Comparison of ENCODE assay signal across 21 cellular contexts in the genomic region with DNA sequence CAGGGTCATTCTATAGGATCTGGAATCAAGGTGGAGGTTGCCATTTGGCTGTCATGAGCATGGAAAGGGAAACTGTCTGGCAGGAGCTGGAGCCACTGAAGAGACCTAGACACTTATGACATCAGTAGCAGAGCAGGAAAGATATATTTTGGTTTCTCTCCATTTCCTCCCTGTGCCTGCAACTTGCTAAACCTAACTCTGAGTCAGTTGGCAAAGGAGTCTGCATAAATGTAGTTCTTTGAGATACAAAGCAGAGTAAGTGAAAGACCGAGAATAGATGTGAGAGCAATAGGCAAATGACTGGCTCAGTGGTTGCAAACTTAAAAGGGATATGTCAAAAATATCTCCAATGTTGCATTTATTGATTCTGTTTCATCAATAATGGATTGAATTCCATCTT.
DNase-seq lines count a peak whose midpoint lies in the region; ATAC-seq, FAIRE-seq and TF ChIP-seq lines count a peak whose summit lies in the region.
"Had no signal": no experiment of that assay in that cellular context is flagged by ENCODE, and none has a peak within 500 bp of the region (broad histone marks: within the 10 kb centered on the region; RNA-seq: fewer than 3 reads in every experiment).

No MANE protein-coding gene starts in this region.

- no peak for TF ChIP-seq POLR2A in adrenal gland (IDR thresholded peaks at IDR 0.05)

- H3K4me1 ChIP-seq in GM23338 (ENCODE audit: insufficient read depth) (0 out of 2 replicates have a peak, but pooled peaks cover 4% of the 10 kb centered on the region), Loucy (ENCODE audit: insufficient read depth, low read length, poor library complexity, severe bottlenecking) (peaks cover 6% of the 10 kb centered on the region), aorta (ENCODE audit: control insufficient read depth in 1 of 2, insufficient read depth in 2 of 2, low read length in 2 of 2) (no peaks in the 10 kb centered on the region), adrenal gland (replicated peaks in 1 of 2) (no peaks in the 10 kb centered on the region)

- ATAC-seq in GM23338 (no peak), aorta (ENCODE audit: low FRiP score) (peak; percentile 33), GM21381 (IDR thresholded peaks at IDR 0.05; ENCODE audit: unreplicated experiment) (no peak)
- ATAC-seq: Panc1, SK-N-SH treated with all-trans-retinoic acid at 6 μM for 48 hours had no signal

- H3K9me2 ChIP-seq in GM23338 (ENCODE audit: insufficient read depth): no peaks in the 10 kb centered on the region
- H3K9me2 ChIP-seq in Loucy (replicated peaks; ENCODE audit: low read depth, low read length): no peaks in the 10 kb centered on the region

- DNase-seq in GM23338 (ENCODE audit: low spot score) (peak; percentile 6), bronchial epithelial cell (ENCODE audit: low read depth) (peak; percentile 18), aorta (no peak), adrenal gland (no peak), cardiac septum (ENCODE audit: low spot score) (no peak)
- DNase-seq: CD4-positive, CD25-positive, alpha-beta regulatory T cell; COR-L47; DMS79; GOT3; MM.1S; NCI-H1048; NCI-H1417 treated with DMSO at 0.1 percent for 48 hours; NCI-H187; NCI-H2107; NCI-H2227 treated with DMSO at 0.1 percent for 48 hours; NCI-H510A treated with DMSO at 0.1 percent for 48 hours; NCI-H774 had no signal

- WGBS in aorta, 2 donors: 27 to 46% methylated on average over 1 of the region's 1 CpG
- 67 to 77% (median 71%) methylated on average over 1 of the region's 1 CpG for WGBS in adrenal gland, 4 donors

- no peak for FAIRE-seq in bronchial epithelial cell (lab: Jason Lieb, UNC)

- intact Hi-C loops in aorta (cut with DNase I): no loop called here
- intact Hi-C loops in adrenal gland (cut with DNase I): no loop called here
- intact Hi-C loops in cardiac septum (cut with DNase I): no loop called here

- no peaks in the 10 kb centered on the region for H3K27me3 ChIP-seq in GM23338 (ENCODE audit: insufficient read depth)
- H3K27me3 ChIP-seq in Loucy (ENCODE audit: insufficient read depth, low read length, poor library complexity, severe bottlenecking): no peaks in the 10 kb centered on the region
- no peaks in the 10 kb centered on the region for H3K27me3 ChIP-seq in bronchial epithelial cell (ENCODE audit: control insufficient read depth, insufficient read depth, low read length)
- H3K27me3 ChIP-seq in aorta (ENCODE audit: control insufficient read depth in 1 of 2, insufficient read depth in 2 of 2, low read length in 1 of 2): no peaks in the 10 kb centered on the region
- H3K27me3 ChIP-seq in adrenal gland: no peaks in the 10 kb centered on the region

- H3K4me3 Mint-ChIP-seq in GM23338: no peak overlapping the region
- H3K4me3 Mint-ChIP-seq: CD4-positive, CD25-positive, alpha-beta regulatory T cell had no signal

- H3F3A ChIP-seq in GM23338 (replicated peaks; ENCODE audit: low read depth) (no peaks in the 10 kb centered on the region), Loucy (ENCODE audit: low read depth) (no peaks in the 10 kb centered on the region)

- H3K9ac ChIP-seq in Loucy (ENCODE audit: low read depth, low read length, poor library complexity, severe bottlenecking): no peak overlapping the region

- H3K4me2 ChIP-seq in GM23338 (no peak overlapping the region), Loucy (ENCODE audit: low read depth, low read length, poor library complexity, severe bottlenecking) (peak overlapping the region; percentile 42)

- peaks cover 11% of the 10 kb centered on the region; the same call in 2 of the 3 replicates for H3K4me1 Mint-ChIP-seq in GM23338
- H3K4me1 Mint-ChIP-seq: CD4-positive, CD25-positive, alpha-beta regulatory T cell had no signal

- no peaks in the 10 kb centered on the region for H3K27me3 Mint-ChIP-seq in GM23338 (ENCODE audit: insufficient read depth, low read depth, poor library complexity)
- H3K27me3 Mint-ChIP-seq: CD4-positive, CD25-positive, alpha-beta regulatory T cell had no signal

- H3K9me3 ChIP-seq in Loucy (ENCODE audit: insufficient read depth, low read depth, low read length): no peaks in the 10 kb centered on the region
- H3K9me3 ChIP-seq in aorta (ENCODE audit: control insufficient read depth, low read length): no peaks in the 10 kb centered on the region
- no peaks in the 10 kb centered on the region for H3K9me3 ChIP-seq in adrenal gland (replicated peaks in 1 of 3)

- no peaks in the 10 kb centered on the region for H3K36me3 Mint-ChIP-seq in GM23338 (ENCODE audit: low read depth)
- H3K36me3 Mint-ChIP-seq: CD4-positive, CD25-positive, alpha-beta regulatory T cell had no signal

- no peak overlapping the region for H3K27ac Mint-ChIP-seq in GM23338
- H3K27ac Mint-ChIP-seq: CD4-positive, CD25-positive, alpha-beta regulatory T cell had no signal

- peak overlapping the region; percentile 40; the same call in 1 of the 2 replicates for H2AFZ ChIP-seq in GM23338
- H2AFZ ChIP-seq in Loucy (ENCODE audit: low read length): no peak overlapping the region; the same call in 1 of the 2 replicates

- no peak for TF ChIP-seq CTCF in GM23338 (conservative IDR thresholded peaks at IDR 0.05; ENCODE audit: low read depth in 2 of 2)
- no peak for TF ChIP-seq CTCF in Loucy (conservative IDR thresholded peaks at IDR 0.05; ENCODE audit: low read length)
- TF ChIP-seq CTCF in bronchial epithelial cell (IDR thresholded peaks at IDR 0.05; ENCODE audit: insufficient read depth, low read length, severe bottlenecking): no peak
- no peak for TF ChIP-seq CTCF in adrenal gland (IDR thresholded peaks at IDR 0.05)

- H4K20me1 ChIP-seq in GM23338 (replicated peaks; ENCODE audit: insufficient read depth) (no peaks in the 10 kb centered on the region), Loucy (ENCODE audit: insufficient read depth, low read length, poor library complexity, severe bottlenecking) (no peaks in the 10 kb centered on the region)

- H3K9me3 Mint-ChIP-seq in GM23338: no peaks in the 10 kb centered on the region

- no peak overlapping the region for H3K27ac ChIP-seq in GM23338 (ENCODE audit: low read depth)
- H3K27ac ChIP-seq in aorta (ENCODE audit: low read depth in 1 of 2, low read length in 2 of 2): no peak overlapping the region
- H3K27ac ChIP-seq in adrenal gland: no peak overlapping the region

- H3K4me3 ChIP-seq in GM23338 (no peak overlapping the region), Loucy (ENCODE audit: low read length, poor library complexity, severe bottlenecking) (no peak overlapping the region), bronchial epithelial cell (ENCODE audit: low read depth, low read length) (no peak overlapping the region), aorta (ENCODE audit: low read length in 2 of 2) (no peak overlapping the region), adrenal gland (no peak overlapping the region)

- H3K36me3 ChIP-seq in GM23338 (ENCODE audit: insufficient read depth) (no peaks in the 10 kb centered on the region), Loucy (ENCODE audit: insufficient read depth, low read length) (no peaks in the 10 kb centered on the region), bronchial epithelial cell (ENCODE audit: control insufficient read depth, insufficient read depth, low read length) (no peaks in the 10 kb centered on the region), aorta (ENCODE audit: control insufficient read depth in 1 of 2, insufficient read depth in 2 of 2, low read length in 1 of 2) (no peaks in the 10 kb centered on the region), adrenal gland (replicated peaks in 1 of 2) (no peaks in the 10 kb centered on the region)

- no peaks in the 10 kb centered on the region for H3K79me2 ChIP-seq in GM23338 (replicated peaks; ENCODE audit: insufficient read depth)
- H3K79me2 ChIP-seq in Loucy (ENCODE audit: insufficient read depth, low read length): no peaks in the 10 kb centered on the region

TF ChIP-seq in GM23338, 12 proteins besides CTCF, POLR2A, EP300 and RAD21 (continues in another document):
- TF ChIP-seq EZH2phosphoT487 (IDR thresholded peaks at IDR 0.05; ENCODE audit: unreplicated experiment) (no peak), JUNB (IDR thresholded peaks at IDR 0.05; ENCODE audit: unreplicated experiment) (no peak), ZNF331 (CRISPR knock-in tag; IDR thresholded peaks at IDR 0.05; ENCODE audit: low read depth) (no peak), NANOG (IDR thresholded peaks at IDR 0.05; ENCODE audit: borderline replicate concordance) (no peak), STAT1 (IDR thresholded peaks at IDR 0.05; ENCODE audit: unreplicated experiment) (no peak), REST (IDR thresholded peaks at IDR 0.05; ENCODE audit: unreplicated experiment) (no peak), ZNF114 (CRISPR knock-in tag; IDR thresholded peaks at IDR 0.05) (no peak)
- TF ChIP-seq, protein P1, sequence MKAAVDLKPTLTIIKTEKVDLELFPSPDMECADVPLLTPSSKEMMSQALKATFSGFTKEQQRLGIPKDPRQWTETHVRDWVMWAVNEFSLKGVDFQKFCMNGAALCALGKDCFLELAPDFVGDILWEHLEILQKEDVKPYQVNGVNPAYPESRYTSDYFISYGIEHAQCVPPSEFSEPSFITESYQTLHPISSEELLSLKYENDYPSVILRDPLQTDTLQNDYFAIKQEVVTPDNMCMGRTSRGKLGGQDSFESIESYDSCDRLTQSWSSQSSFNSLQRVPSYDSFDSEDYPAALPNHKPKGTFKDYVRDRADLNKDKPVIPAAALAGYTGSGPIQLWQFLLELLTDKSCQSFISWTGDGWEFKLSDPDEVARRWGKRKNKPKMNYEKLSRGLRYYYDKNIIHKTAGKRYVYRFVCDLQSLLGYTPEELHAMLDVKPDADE (IDR thresholded peaks at IDR 0.05): no peak

Comparison
In these comparisons a context has a peak if more than half of its experiments do, and no peak if none do; other contexts are left out.
1. DNase-seq: peak in GM23338 (single experiment) and bronchial epithelial cell (single experiment); none in aorta (0 of 2), adrenal gland (0 of 7) and cardiac septum (single experiment).